Comparison of ENCODE assay signal across 26 cellular contexts in genomic region chr3:61578667-61579367, GRCh38. TPM values are rescaled to one million over a fixed set of nuclear protein-coding genes. Genes with fewer than 3 reads are reported as not detected.
DNase-seq lines count a peak whose midpoint lies in the region; ATAC-seq, FAIRE-seq and TF ChIP-seq lines count a peak whose summit lies in the region.
"Had no signal": no experiment of that assay in that cellular context is flagged by ENCODE, and none has a peak within 500 bp of the region (broad histone marks: within the 10 kb centered on the region; RNA-seq: fewer than 3 reads in every experiment).

No MANE protein-coding gene starts in this region.

- no peaks in the 10 kb centered on the region for H3K9me3 Mint-ChIP-seq in MCF 10A (ENCODE audit: unreplicated experiment)
- no peaks in the 10 kb centered on the region for H3K9me3 Mint-ChIP-seq in activated CD8-positive, alpha-beta T cell treated with anti-CD3 and anti-CD28 coated beads, Interleukin-2, amount 10 ng/mL, durations not matched to agents 7 days and 5 days (ENCODE audit: insufficient read depth)
- peaks cover 5% of the 10 kb centered on the region for H3K9me3 Mint-ChIP-seq in chondrocyte (ENCODE audit: low read depth)
- H3K9me3 Mint-ChIP-seq: activated CD4-positive, alpha-beta memory T cell treated with anti-CD3 and anti-CD28 coated beads, Interleukin-2, amount 10 ng/mL, durations not matched to agents 7 days and 5 days; activated naive CD4-positive, alpha-beta T cell treated with anti-CD3 and anti-CD28 coated beads, Interleukin-2, amount 50 U/mL, for 24 hours; nephron had no signal

- H3K4me3 ChIP-seq in HUES48 (ENCODE audit: low read depth, low read length) (no peak overlapping the region), small intestine (ENCODE audit: low read depth in 1 of 2, low read length in 2 of 2) (no peak overlapping the region)
- H3K4me3 ChIP-seq: esophagus squamous epithelium, GM12878, ovary, right lobe of liver had no signal

- FAIRE-seq in small intestine (lab: Jason Lieb, UNC) = no peak
- FAIRE-seq: GM12878 had no signal

- TF ChIP-seq CTCF in MCF 10A (IDR thresholded peaks at IDR 0.05; ENCODE audit: unreplicated experiment) = no peak
- no peak for TF ChIP-seq CTCF in chondrocyte (IDR thresholded peaks at IDR 0.05)

- H3K9ac ChIP-seq in HUES48 (ENCODE audit: low read depth, low read length) = no peak overlapping the region

- H3K4me1 Mint-ChIP-seq in MCF 10A (ENCODE audit: insufficient read depth, unreplicated experiment) = peaks cover 31% of the 10 kb centered on the region
- H3K4me1 Mint-ChIP-seq in activated CD8-positive, alpha-beta T cell treated with anti-CD3 and anti-CD28 coated beads, Interleukin-2, amount 10 ng/mL, durations not matched to agents 7 days and 5 days (ENCODE audit: low read depth) = no peaks in the 10 kb centered on the region
- peaks cover 33% of the 10 kb centered on the region for H3K4me1 Mint-ChIP-seq in chondrocyte (ENCODE audit: low read depth)
- H3K4me1 Mint-ChIP-seq: activated CD4-positive, alpha-beta memory T cell treated with anti-CD3 and anti-CD28 coated beads, Interleukin-2, amount 10 ng/mL, durations not matched to agents 7 days and 5 days; activated naive CD4-positive, alpha-beta T cell treated with anti-CD3 and anti-CD28 coated beads, Interleukin-2, amount 50 U/mL, for 24 hours; activated T-helper 17 cell treated with anti-CD3 and anti-CD28 coated beads, Interleukin-2, amount 50 U/mL, for 72 hours; stimulated activated naive B cell treated with anti-CD40 and anti-IgM and Interleukin-4, amounts not matched to agents 10 μg/mL and 1 μg/mL and 100 μg/mL, for 72 hours had no signal

- H3K36me3 Mint-ChIP-seq in MCF 10A (ENCODE audit: insufficient read depth, unreplicated experiment) (peaks cover 8% of the 10 kb centered on the region), chondrocyte (ENCODE audit: low read depth) (peaks cover 6% of the 10 kb centered on the region)
- no peaks in the 10 kb centered on the region for H3K36me3 Mint-ChIP-seq in activated CD8-positive, alpha-beta T cell treated with anti-CD3 and anti-CD28 coated beads, Interleukin-2, amount 10 ng/mL, durations not matched to agents 7 days and 5 days (ENCODE audit: low read depth)
- H3K36me3 Mint-ChIP-seq: activated naive CD4-positive, alpha-beta T cell treated with anti-CD3 and anti-CD28 coated beads, Interleukin-2, amount 50 U/mL, for 24 hours; stimulated activated naive B cell treated with anti-CD40 and anti-IgM and Interleukin-4, amounts not matched to agents 10 μg/mL and 1 μg/mL and 100 μg/mL, for 72 hours had no signal

- H3K36me3 ChIP-seq in HUES48 (ENCODE audit: control insufficient read depth, insufficient read depth, low read length) (no peaks in the 10 kb centered on the region), small intestine (ENCODE audit: control insufficient read depth in 2 of 2, insufficient read depth in 2 of 2, low read length in 2 of 2) (no peaks in the 10 kb centered on the region)
- H3K36me3 ChIP-seq: esophagus squamous epithelium, ovary, right lobe of liver had no signal

- POLR2A ChIA-PET in MCF 10A (lab: Yijun Ruan, JAX) = interaction anchor here (0.6 to 2.1 kb wide), 2 partner anchors 30 to 107 kb away, joined by 4 to 6 read pairs; no protein-coding TSS in a partner anchor
- POLR2A ChIA-PET in activated CD8-positive, alpha-beta T cell treated with anti-CD3 and anti-CD28 coated beads, Interleukin-2, amount 10 ng/mL, durations not matched to agents 7 days and 5 days (lab: Charles Lee) = no interaction called here

- peak overlapping the region; percentile 5 for H3K27ac Mint-ChIP-seq in MCF 10A (ENCODE audit: low read depth, unreplicated experiment)
- H3K27ac Mint-ChIP-seq in activated CD8-positive, alpha-beta T cell treated with anti-CD3 and anti-CD28 coated beads, Interleukin-2, amount 10 ng/mL, durations not matched to agents 7 days and 5 days = no peak overlapping the region
- no peak overlapping the region for H3K27ac Mint-ChIP-seq in chondrocyte (ENCODE audit: unreplicated experiment)
- H3K27ac Mint-ChIP-seq: activated CD4-positive, alpha-beta memory T cell treated with anti-CD3 and anti-CD28 coated beads, Interleukin-2, amount 10 ng/mL, durations not matched to agents 7 days and 5 days; activated naive CD4-positive, alpha-beta T cell treated with anti-CD3 and anti-CD28 coated beads, Interleukin-2, amount 50 U/mL, for 24 hours; activated T-helper 17 cell treated with anti-CD3 and anti-CD28 coated beads, Interleukin-2, amount 50 U/mL, for 72 hours; nephron; stimulated activated naive B cell treated with anti-CD40 and anti-IgM and Interleukin-4, amounts not matched to agents 10 μg/mL and 1 μg/mL and 100 μg/mL, for 72 hours had no signal

- peak overlapping the region; percentile 46 for H3K27ac ChIP-seq in HUES48 (ENCODE audit: low read depth, low read length)
- no peak overlapping the region for H3K27ac ChIP-seq in small intestine (ENCODE audit: low read depth in 1 of 2, low read length in 1 of 2)
- H3K27ac ChIP-seq: esophagus squamous epithelium, ovary, right lobe of liver had no signal

- H3K4me3 Mint-ChIP-seq in MCF 10A (ENCODE audit: unreplicated experiment) = no peak overlapping the region
- H3K4me3 Mint-ChIP-seq in activated CD8-positive, alpha-beta T cell treated with anti-CD3 and anti-CD28 coated beads, Interleukin-2, amount 10 ng/mL, durations not matched to agents 7 days and 5 days = no peak overlapping the region
- H3K4me3 Mint-ChIP-seq in chondrocyte (ENCODE audit: unreplicated experiment) = no peak overlapping the region
- H3K4me3 Mint-ChIP-seq: activated CD4-positive, alpha-beta memory T cell treated with anti-CD3 and anti-CD28 coated beads, Interleukin-2, amount 10 ng/mL, durations not matched to agents 7 days and 5 days; activated naive CD4-positive, alpha-beta T cell treated with anti-CD3 and anti-CD28 coated beads, Interleukin-2, amount 50 U/mL, for 24 hours; activated T-helper 17 cell treated with anti-CD3 and anti-CD28 coated beads, Interleukin-2, amount 50 U/mL, for 72 hours; nephron; stimulated activated naive B cell treated with anti-CD40 and anti-IgM and Interleukin-4, amounts not matched to agents 10 μg/mL and 1 μg/mL and 100 μg/mL, for 72 hours had no signal

- intact Hi-C loops in MCF 10A (cut with micrococcal nuclease) = no loop called here

- WGBS in small intestine, 3 donors = 16 to 53% (median 33%) methylated on average over 8 of the region's 8 CpGs

- no peaks in the 10 kb centered on the region for H3K27me3 ChIP-seq in HUES48 (ENCODE audit: control insufficient read depth, insufficient read depth, low read length)
- H3K27me3 ChIP-seq in small intestine (ENCODE audit: control insufficient read depth in 2 of 2, insufficient read depth in 2 of 2, low read length in 2 of 2) = no peaks in the 10 kb centered on the region
- H3K27me3 ChIP-seq: esophagus squamous epithelium, ovary, right lobe of liver had no signal

- CTCF ChIA-PET in MCF 10A (lab: Yijun Ruan, JAX) = interaction anchor here (0.6 to 1.5 kb wide), 3 partner anchors 11 to 49 kb away, joined by 3 to 5 read pairs (median 3); no protein-coding TSS in a partner anchor
- CTCF ChIA-PET in activated CD8-positive, alpha-beta T cell treated with anti-CD3 and anti-CD28 coated beads, Interleukin-2, amount 10 ng/mL, durations not matched to agents 7 days and 5 days (lab: Charles Lee) = no interaction called here

- H3K9me3 ChIP-seq in HUES48 (ENCODE audit: control insufficient read depth, insufficient read depth, low read length) = no peaks in the 10 kb centered on the region
- no peaks in the 10 kb centered on the region for H3K9me3 ChIP-seq in small intestine (ENCODE audit: control insufficient read depth, low read depth)
- H3K9me3 ChIP-seq: esophagus squamous epithelium, ovary, right lobe of liver had no signal

- H3K4me1 ChIP-seq in HUES48 (ENCODE audit: control insufficient read depth, insufficient read depth, low read length) = peaks cover 39% of the 10 kb centered on the region
- H3K4me1 ChIP-seq in small intestine (ENCODE audit: control insufficient read depth in 2 of 2, insufficient read depth in 1 of 2, low read depth in 1 of 2, low read length in 1 of 2) = peaks cover 0 to 4% of the 10 kb centered on the region in 2 donors
- H3K4me1 ChIP-seq: right lobe of liver had no signal

- BruUV-seq in MCF 10A (replicated peaks; lab: Mats Ljungman, UMichigan) = no TSS peak

- DNase-seq in MCF 10A (ENCODE audit: unreplicated experiment) (no peak), islet precursor cell (peak; percentile 86), small intestine (peak; percentile 76), chondrocyte (ENCODE audit: low spot score) (no peak)
- no peak for DNase-seq in stimulated activated CD4-positive, alpha-beta T cell treated with anti-CD3 and anti-CD28 coated beads, Interleukin-1b, Interleukin-23, amount 100 ng/mL, for 48 hours
- no peak for DNase-seq in activated CD8-positive, alpha-beta T cell treated with anti-CD3 and anti-CD28 coated beads, Interleukin-2, amount 10 ng/mL, durations not matched to agents 7 days and 5 days
- DNase-seq: activated CD4-positive, alpha-beta memory T cell treated with anti-CD3 and anti-CD28 coated beads, Interleukin-2, amount 10 ng/mL, durations not matched to agents 7 days and 5 days; activated CD4-positive, CD25-positive, alpha-beta regulatory T cell treated with anti-CD3 and anti-CD28 coated beads, Interleukin-2, amount 50 U/mL, for 72 hours; amygdala; cortex of kidney; esophagus squamous epithelium; foreskin melanocyte; HCEC 1CT; KBM-7; NCI-H1417 treated with DMSO at 0.1 percent for 48 hours; NCI-H345; ovary; right lobe of liver; RPMI8226; stimulated activated naive B cell treated with anti-CD40 and anti-IgM and Interleukin-4, amounts not matched to agents 10 μg/mL and 1 μg/mL and 100 μg/mL, for 72 hours; T-helper 1 cell had no signal

- no peaks in the 10 kb centered on the region for H3K27me3 Mint-ChIP-seq in MCF 10A (ENCODE audit: insufficient read depth, unreplicated experiment)
- H3K27me3 Mint-ChIP-seq in activated CD8-positive, alpha-beta T cell treated with anti-CD3 and anti-CD28 coated beads, Interleukin-2, amount 10 ng/mL, durations not matched to agents 7 days and 5 days (ENCODE audit: low read depth) = peaks cover 4% of the 10 kb centered on the region
- H3K27me3 Mint-ChIP-seq in chondrocyte (ENCODE audit: low read depth) = no peaks in the 10 kb centered on the region
- H3K27me3 Mint-ChIP-seq: activated CD4-positive, alpha-beta memory T cell treated with anti-CD3 and anti-CD28 coated beads, Interleukin-2, amount 10 ng/mL, durations not matched to agents 7 days and 5 days; activated T-helper 17 cell treated with anti-CD3 and anti-CD28 coated beads, Interleukin-2, amount 50 U/mL, for 72 hours; stimulated activated naive B cell treated with anti-CD40 and anti-IgM and Interleukin-4, amounts not matched to agents 10 μg/mL and 1 μg/mL and 100 μg/mL, for 72 hours had no signal

- ATAC-seq in activated CD8-positive, alpha-beta T cell treated with anti-CD3 and anti-CD28 coated beads, Interleukin-2, amount 10 ng/mL, durations not matched to agents 7 days and 5 days = no peak
- ATAC-seq: activated T-helper 17 cell treated with anti-CD3 and anti-CD28 coated beads, Interleukin-2, amount 50 U/mL, for 72 hours; GM12878; stimulated activated naive B cell treated with anti-CD40 and anti-IgM and Interleukin-4, amounts not matched to agents 10 μg/mL and 1 μg/mL and 100 μg/mL, for 72 hours had no signal

RNA-seq across cellular contexts. Expression of gene PTPRG, which starts 17.4 kb away (rescaled TPM):
- total RNA-seq in MCF 10A (2022) (47.9 and 54.5 TPM in 2 replicates), chondrocyte (41.8 to 45.5 TPM (median 44.0 TPM) in 3 replicates)
- polyA plus RNA-seq in small intestine = 1 to 10 TPM in 2 of 3 donors, under 1 TPM in 1; 0.81 to 9.4 (median 1.8) TPM
- not detected for total RNA-seq in activated CD8-positive, alpha-beta T cell treated with anti-CD3 and anti-CD28 coated beads, Interleukin-2, amount 10 ng/mL, durations not matched to agents 7 days and 5 days
- total RNA-seq: activated T-helper 17 cell treated with anti-CD3 and anti-CD28 coated beads, Interleukin-2, amount 50 U/mL, for 72 hours had no signal

Comparison
In these comparisons a context has a peak if more than half of its experiments do, and no peak if none do; other contexts are left out.
1. DNase-seq: peak in islet precursor cell (single experiment) and small intestine (single experiment); none in MCF 10A (single experiment), stimulated activated CD4-positive, alpha-beta T cell treated with anti-CD3 and anti-CD28 coated beads, Interleukin-1b, Interleukin-23, amount 100 ng/mL, for 48 hours (single experiment), activated CD8-positive, alpha-beta T cell treated with anti-CD3 and anti-CD28 coated beads, Interleukin-2, amount 10 ng/mL, durations not matched to agents 7 days and 5 days (single experiment) and chondrocyte (single experiment).
2. RNA of gene PTPRG, which starts 17.4 kb away (total RNA-seq): 47.9 to 54.5 TPM in MCF 10A and 41.8 to 45.5 TPM in chondrocyte; not detected in activated CD8-positive, alpha-beta T cell treated with anti-CD3 and anti-CD28 coated beads, Interleukin-2, amount 10 ng/mL, durations not matched to agents 7 days and 5 days; every median in the first group is over 10 times any median in the second.